ENCODE assay signal across 26 cellular contexts in the genomic region with DNA sequence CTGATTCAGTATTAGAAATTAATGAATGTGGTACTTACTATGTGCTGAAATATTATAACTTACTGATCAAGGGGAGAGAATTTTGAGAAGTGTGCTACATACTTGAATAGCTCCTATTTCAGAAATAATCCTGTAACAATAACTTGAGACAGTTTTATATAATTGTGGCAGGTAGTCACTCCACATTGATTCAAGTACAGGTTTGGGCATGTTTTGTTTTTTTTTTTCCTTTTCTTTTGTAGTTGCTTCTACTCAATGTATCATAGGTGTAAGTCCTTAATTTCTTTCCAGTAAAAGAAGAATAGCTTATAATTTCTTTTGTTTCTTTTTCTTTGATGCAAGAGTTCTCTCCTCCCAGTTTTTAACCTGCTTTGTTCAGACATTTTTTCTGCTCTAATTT.
"Had no signal": no experiment of that assay in that cellular context is flagged by ENCODE, and none has a peak within 500 bp of the region (broad histone marks: within the 10 kb centered on the region; RNA-seq: fewer than 3 reads in every experiment).

No MANE protein-coding gene starts in this region.

- ATAC-seq: effector memory CD8-positive, alpha-beta T cell; heart right ventricle; left cardiac atrium; left lung; naive thymus-derived CD4-positive, alpha-beta T cell; right lobe of liver; stimulated activated effector memory CD8-positive, alpha-beta T cell treated with anti-CD3 and anti-CD28 coated beads, Interleukin-12 subunit alpha, Interleukin-12 subunit beta, amount 100 ng/mL, for 72 hours had no signal

- FAIRE-seq: endometrium, islet of Langerhans, small intestine had no signal

- H3K4me1 ChIP-seq: esophagus muscularis mucosa, left lung, neural progenitor cell, parathyroid adenoma, right lobe of liver, stomach, vagina had no signal

- H3K27me3 ChIP-seq: esophagus muscularis mucosa, heart right ventricle, left lung, neural progenitor cell, right lobe of liver, stomach, thyroid gland, vagina had no signal

- H3K4me3 ChIP-seq: esophagus muscularis mucosa, heart right ventricle, left lung, neural progenitor cell, right lobe of liver, stomach, thyroid gland, vagina had no signal

- DNase-seq: cortex of kidney; effector memory CD8-positive, alpha-beta T cell; foreskin melanocyte; glutamatergic neuron; heart right ventricle; hippocampal formation; left cardiac atrium; left lung; mesendoderm; midbrain; naive thymus-derived CD4-positive, alpha-beta T cell; right lobe of liver; small intestine; stimulated activated CD4-positive, alpha-beta T cell treated with anti-CD3 and anti-CD28 coated beads, Interleukin-2, amount 100 ng/mL, for 24 hours; stimulated activated CD4-positive, alpha-beta T cell treated with anti-CD3 and anti-CD28 coated beads, Interleukin-4, amount 100 ng/mL, for 24 hours; stimulated activated naive CD4-positive, alpha-beta T cell treated with Interleukin-2 at 50 U/mL for 16 hours; stomach; thyroid gland; trophoblast cell had no signal

- H3K36me3 ChIP-seq: esophagus muscularis mucosa, heart right ventricle, neural progenitor cell, right lobe of liver, stomach, thyroid gland, vagina had no signal

- H3K27ac ChIP-seq: esophagus muscularis mucosa, heart right ventricle, left lung, neural progenitor cell, parathyroid adenoma, right lobe of liver, stomach, thyroid gland, vagina had no signal
